Comparison of ENCODE assay signal across 8 cellular contexts in the genomic region with DNA sequence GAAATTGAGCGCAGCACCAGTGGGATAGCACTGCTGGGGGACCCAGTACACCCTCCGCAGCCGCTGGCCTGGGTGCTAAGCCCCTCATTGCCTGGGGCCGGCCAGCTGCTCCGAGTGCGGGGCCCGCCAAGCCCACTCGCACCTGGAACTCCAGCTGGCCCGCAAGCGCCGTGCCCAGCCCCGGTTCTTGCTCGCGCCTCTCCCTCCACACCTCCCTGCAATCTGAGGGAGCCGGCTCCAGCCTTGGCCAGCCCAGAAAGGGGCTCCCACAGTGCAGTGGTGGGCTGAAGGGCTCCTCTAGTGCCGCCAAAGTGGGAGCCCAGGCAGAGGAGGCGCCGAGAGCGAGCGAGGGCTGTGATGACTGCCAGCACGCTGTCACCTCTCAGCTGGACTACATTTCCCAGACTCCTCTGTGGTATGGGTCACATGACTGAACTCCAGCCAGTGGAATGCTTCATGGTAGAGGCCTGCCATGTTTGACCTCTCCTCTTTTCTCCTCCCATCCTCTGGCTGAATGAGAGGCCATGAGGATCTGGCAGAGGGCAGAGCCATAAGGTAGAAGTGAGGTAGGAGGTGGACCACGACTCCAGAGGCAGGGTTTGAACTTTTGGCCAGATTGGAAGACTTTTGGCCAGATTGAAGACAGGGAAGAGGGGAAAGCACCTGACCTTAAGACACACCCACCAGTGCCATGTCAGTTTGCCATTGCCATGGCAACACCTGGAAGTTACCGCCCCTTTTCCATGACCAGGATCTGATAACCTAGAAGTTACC. TPM values are rescaled to one million over a fixed set of nuclear protein-coding genes. Genes with fewer than 3 reads are reported as not detected.
DNase-seq lines count a peak whose midpoint lies in the region; ATAC-seq and TF ChIP-seq lines count a peak whose summit lies in the region.
"Had no signal": no experiment of that assay in that cellular context is flagged by ENCODE, and none has a peak within 500 bp of the region (broad histone marks: within the 10 kb centered on the region; RNA-seq: fewer than 3 reads in every experiment).

No MANE protein-coding gene starts in this region.

- no peaks in the 10 kb centered on the region for H3K36me3 ChIP-seq in thyroid gland

- peak; percentile 46 for DNase-seq in Daoy (ENCODE audit: low read depth)
- DNase-seq in HFFc6, result peak; percentile 37
- DNase-seq in activated CD4-positive, alpha-beta memory T cell treated with anti-CD3 and anti-CD28 coated beads for 36 hours, result peak; percentile 35
- DNase-seq in memory B cell (ENCODE audit: low spot score in 2 of 2), result no peak
- no peak for DNase-seq in thyroid gland
- no peak for DNase-seq in medulla oblongata (ENCODE audit: extremely low spot score)

- H3K4me3 Mint-ChIP-seq in HFFc6 (no peak overlapping the region), memory B cell (no peak overlapping the region)
- H3K4me3 Mint-ChIP-seq in activated CD4-positive, alpha-beta memory T cell treated with anti-CD3 and anti-CD28 coated beads for 36 hours, result no peak overlapping the region

- H3K36me3 Mint-ChIP-seq in HFFc6 (ENCODE audit: low read depth) (peaks cover 4% of the 10 kb centered on the region; the same call in 1 of the 2 replicates), memory B cell (no peaks in the 10 kb centered on the region)
- no peaks in the 10 kb centered on the region for H3K36me3 Mint-ChIP-seq in activated CD4-positive, alpha-beta memory T cell treated with anti-CD3 and anti-CD28 coated beads for 36 hours

- H3K27me3 ChIP-seq in thyroid gland, result no peaks in the 10 kb centered on the region

- POLR2A ChIA-PET in activated CD4-positive, alpha-beta memory T cell treated with anti-CD3 and anti-CD28 coated beads for 36 hours (lab: Charles Lee), result no interaction called here

- TF ChIP-seq CTCF in HFFc6 (IDR thresholded peaks at IDR 0.05) (no peak), thyroid gland (IDR thresholded peaks at IDR 0.05) (no peak)

- H3K9me3 ChIP-seq in thyroid gland, result no peaks in the 10 kb centered on the region

- WGBS in thyroid gland, 2 donors, result 87 to 95% methylated on average over 16 to 18 of the region's 23 CpGs

- H3K27me3 Mint-ChIP-seq in HFFc6 (ENCODE audit: insufficient read depth) (peaks cover 42% of the 10 kb centered on the region), memory B cell (peaks cover 8% of the 10 kb centered on the region)
- H3K27me3 Mint-ChIP-seq in activated CD4-positive, alpha-beta memory T cell treated with anti-CD3 and anti-CD28 coated beads for 36 hours, result no peaks in the 10 kb centered on the region

- no peak overlapping the region for H3K4me3 ChIP-seq in thyroid gland (replicated peaks in 1 of 3)

- ATAC-seq in memory B cell (ENCODE audit: low read depth) (peak; percentile 29), GM21576 (IDR thresholded peaks at IDR 0.05; ENCODE audit: unreplicated experiment) (no peak)

- no peak for TF ChIP-seq POLR2A in thyroid gland (IDR thresholded peaks at IDR 0.05)

- H3K27ac Mint-ChIP-seq in HFFc6, result no peak overlapping the region
- H3K27ac Mint-ChIP-seq in activated CD4-positive, alpha-beta memory T cell treated with anti-CD3 and anti-CD28 coated beads for 36 hours, result no peak overlapping the region
- H3K27ac Mint-ChIP-seq in memory B cell, result no peak overlapping the region

- CTCF ChIA-PET in activated CD4-positive, alpha-beta memory T cell treated with anti-CD3 and anti-CD28 coated beads for 36 hours (lab: Charles Lee), result no interaction called here

- H3K9me3 Mint-ChIP-seq in HFFc6 (no peaks in the 10 kb centered on the region), memory B cell (no peaks in the 10 kb centered on the region)
- H3K9me3 Mint-ChIP-seq in activated CD4-positive, alpha-beta memory T cell treated with anti-CD3 and anti-CD28 coated beads for 36 hours, result no peaks in the 10 kb centered on the region

- H3K4me1 Mint-ChIP-seq in HFFc6 (ENCODE audit: low read depth) (peaks cover 6% of the 10 kb centered on the region), memory B cell (peaks cover 3% of the 10 kb centered on the region)
- peaks cover 2% of the 10 kb centered on the region for H3K4me1 Mint-ChIP-seq in activated CD4-positive, alpha-beta memory T cell treated with anti-CD3 and anti-CD28 coated beads for 36 hours (ENCODE audit: low read depth)

- no peaks in the 10 kb centered on the region for H3K4me1 ChIP-seq in thyroid gland

- H3K27ac ChIP-seq in thyroid gland, result no peak overlapping the region

- intact Hi-C loops in activated CD4-positive, alpha-beta memory T cell treated with anti-CD3 and anti-CD28 coated beads for 36 hours (cut with micrococcal nuclease), result no loop called here
- intact Hi-C loops in thyroid gland (cut with DNase I), result no loop called here

RNA-seq across cellular contexts. Expression of gene MRGPRD, which starts 6.2 kb away (rescaled TPM):
- not detected in 2 replicates for total RNA-seq in Daoy (2014; rRNA removed; shearing (Covaris generic))
- total RNA-seq in HFFc6 (2021; fragmentation: NEBNext Ultra II Directional; extraction: Animal tissue kit (Norgen Biotek cat#: 25700)), result not detected
- total RNA-seq in activated CD4-positive, alpha-beta memory T cell treated with anti-CD3 and anti-CD28 coated beads for 36 hours, result not detected
- total RNA-seq in thyroid gland, result not detected
- total RNA-seq: myocyte had no signal

RNA-seq across cellular contexts. Expression of gene MRGPRF, which starts 38.4 kb away (rescaled TPM):
- total RNA-seq in Daoy (2014; rRNA removed; shearing (Covaris generic)), result not detected in 2 replicates
- 10 to 100 TPM; 51.4 to 74.9 (median 63.9) TPM for total RNA-seq in HFFc6 (2021; fragmentation: NEBNext Ultra II Directional; extraction: Animal tissue kit (Norgen Biotek cat#: 25700))
- not detected for total RNA-seq in activated CD4-positive, alpha-beta memory T cell treated with anti-CD3 and anti-CD28 coated beads for 36 hours
- total RNA-seq in thyroid gland, result 1 to 10 TPM; 5.0 to 7.6 (median 6.6) TPM
- total RNA-seq: myocyte had no signal

Comparison
In these comparisons a context has a peak if more than half of its experiments do, and no peak if none do; other contexts are left out.
1. DNase-seq: peak in Daoy (single experiment), HFFc6 (single experiment) and activated CD4-positive, alpha-beta memory T cell treated with anti-CD3 and anti-CD28 coated beads for 36 hours (single experiment); none in memory B cell (0 of 2), thyroid gland (0 of 2) and medulla oblongata (single experiment).
2. RNA of gene MRGPRF, which starts 38.4 kb away (total RNA-seq): 51.4 to 74.9 TPM in HFFc6; 5.0 to 7.6 TPM in thyroid gland, not detected in Daoy and not detected in activated CD4-positive, alpha-beta memory T cell treated with anti-CD3 and anti-CD28 coated beads for 36 hours; every median in the first group is over 4 times any median in the second.